ENCODE assay signal across 1 cellular context in the genomic region with DNA sequence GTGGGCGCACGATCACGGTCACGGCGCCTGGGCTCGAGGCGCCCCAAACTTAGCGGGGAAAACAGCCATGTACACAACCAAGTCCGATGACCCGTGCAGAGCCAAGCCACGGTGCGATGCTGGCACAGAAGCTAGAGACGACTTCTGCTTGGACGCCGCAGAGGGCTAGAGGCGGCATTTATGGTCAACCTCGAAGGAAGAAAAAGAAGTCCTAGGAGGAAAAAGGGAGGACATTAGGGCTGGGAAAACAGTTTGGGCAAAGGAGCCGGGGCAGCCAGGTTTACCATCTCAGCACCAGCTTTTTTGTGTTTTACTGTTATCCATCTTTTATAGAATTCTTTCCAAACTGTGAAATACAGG.
A peak's percentile ranks its signal among the peaks of the same experiment; 100 is the strongest.
TF ChIP-seq lines count a peak whose summit lies in the region.

No MANE protein-coding gene starts in this region.

TF ChIP-seq in HepG2, 621 proteins besides CTCF, POLR2A, EP300 and RAD21 (continued from another document and continues in another):
- TF ChIP-seq GPBP1L1 (CRISPR knock-in tag; IDR thresholded peaks at IDR 0.05) (no peak), FOXO4 (CRISPR knock-in tag; conservative IDR thresholded peaks at IDR 0.05) (no peak), CENPT (CRISPR knock-in tag; IDR thresholded peaks at IDR 0.05; ENCODE audit: low read depth) (no peak), PHF21A (CRISPR knock-in tag; IDR thresholded peaks at IDR 0.05) (no peak), NR3C1 (CRISPR knock-in tag; IDR thresholded peaks at IDR 0.05) (no peak), LRRFIP1 (CRISPR knock-in tag; conservative IDR thresholded peaks at IDR 0.05) (no peak), ZSCAN22 (CRISPR knock-in tag; IDR thresholded peaks at IDR 0.05) (no peak), HHEX (CRISPR knock-in tag; IDR thresholded peaks at IDR 0.05) (no peak), ZBTB38 (CRISPR knock-in tag; IDR thresholded peaks at IDR 0.05) (no peak), ZNF709 (CRISPR knock-in tag; IDR thresholded peaks at IDR 0.05) (no peak), ZNF777 (CRISPR knock-in tag; IDR thresholded peaks at IDR 0.05) (peak; percentile 35; the same call in 1 of the 2 replicates), ZNF781 (CRISPR knock-in tag; IDR thresholded peaks at IDR 0.05; ENCODE audit: borderline replicate concordance, not compliant biosample characterization) (peak; percentile 78), RERE (CRISPR knock-in tag; IDR thresholded peaks at IDR 0.05; ENCODE audit: low read depth) (no peak), ZNF7 (CRISPR knock-in tag; IDR thresholded peaks at IDR 0.05) (no peak), ZNF407 (CRISPR knock-in tag; IDR thresholded peaks at IDR 0.05; ENCODE audit: not compliant biosample characterization) (no peak), RFX5 (IDR thresholded peaks at IDR 0.05; ENCODE audit: low read depth, low read length) (no peak), TBP (CRISPR knock-in tag; IDR thresholded peaks at IDR 0.05) (no peak), BCLAF1 (IDR thresholded peaks at IDR 0.05) (no peak), STAT5B (CRISPR knock-in tag; IDR thresholded peaks at IDR 0.05) (no peak), ZC3H4 (CRISPR knock-in tag; IDR thresholded peaks at IDR 0.05; ENCODE audit: borderline replicate concordance) (no peak)
- TF ChIP-seq, protein P1, sequence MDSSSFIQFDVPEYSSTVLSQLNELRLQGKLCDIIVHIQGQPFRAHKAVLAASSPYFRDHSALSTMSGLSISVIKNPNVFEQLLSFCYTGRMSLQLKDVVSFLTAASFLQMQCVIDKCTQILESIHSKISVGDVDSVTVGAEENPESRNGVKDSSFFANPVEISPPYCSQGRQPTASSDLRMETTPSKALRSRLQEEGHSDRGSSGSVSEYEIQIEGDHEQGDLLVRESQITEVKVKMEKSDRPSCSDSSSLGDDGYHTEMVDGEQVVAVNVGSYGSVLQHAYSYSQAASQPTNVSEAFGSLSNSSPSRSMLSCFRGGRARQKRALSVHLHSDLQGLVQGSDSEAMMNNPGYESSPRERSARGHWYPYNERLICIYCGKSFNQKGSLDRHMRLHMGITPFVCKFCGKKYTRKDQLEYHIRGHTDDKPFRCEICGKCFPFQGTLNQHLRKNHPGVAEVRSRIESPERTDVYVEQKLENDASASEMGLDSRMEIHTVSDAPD (CRISPR knock-in tag; IDR thresholded peaks at IDR 0.05) = 0 out of 2 replicates have a peak, but pooled peaks have one; percentile 35
- TF ChIP-seq, protein P2, sequence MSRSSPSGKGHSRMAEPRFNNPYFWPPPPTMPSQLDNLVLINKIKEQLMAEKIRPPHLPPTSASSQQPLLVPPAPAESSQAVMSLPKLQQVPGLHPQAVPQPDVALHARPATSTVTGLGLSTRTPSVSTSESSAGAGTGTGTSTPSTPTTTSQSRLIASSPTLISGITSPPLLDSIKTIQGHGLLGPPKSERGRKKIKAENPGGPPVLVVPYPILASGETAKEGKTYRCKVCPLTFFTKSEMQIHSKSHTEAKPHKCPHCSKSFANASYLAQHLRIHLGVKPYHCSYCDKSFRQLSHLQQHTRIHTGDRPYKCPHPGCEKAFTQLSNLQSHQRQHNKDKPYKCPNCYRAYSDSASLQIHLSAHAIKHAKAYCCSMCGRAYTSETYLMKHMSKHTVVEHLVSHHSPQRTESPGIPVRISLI (CRISPR knock-in tag; IDR thresholded peaks at IDR 0.05; ENCODE audit: borderline replicate concordance) = no peak
